Comparison of ENCODE assay signal across 18 cellular contexts in genomic region chr19:10756371-10756770, GRCh38. TPM values are rescaled to one million over a fixed set of nuclear protein-coding genes. Genes with fewer than 3 reads are reported as not detected.
DNase-seq lines count a peak whose midpoint lies in the region.
"Had no signal": no experiment of that assay in that cellular context is flagged by ENCODE, and none has a peak within 500 bp of the region (broad histone marks: within the 10 kb centered on the region; RNA-seq: fewer than 3 reads in every experiment).

No MANE protein-coding gene starts in this region.

- peaks cover 10% of the 10 kb centered on the region for H3K9me3 Mint-ChIP-seq in activated naive CD4-positive, alpha-beta T cell treated with anti-CD3 and anti-CD28 coated beads, Interleukin-2, amount 10 ng/mL, durations not matched to agents 7 days and 5 days
- no peaks in the 10 kb centered on the region for H3K9me3 Mint-ChIP-seq in activated T-helper 1 cell treated with anti-CD3 and anti-CD28 coated beads, Interleukin-12 subunit alpha, Interleukin-12 subunit beta, Interleukin-2, Interleukin-4 antibody, amounts not matched to agents 30 ng/mL and 10 ng/mL and 1 ng/mL, durations not matched to agents 14 hours and 24 hours and 36 hours

- peaks cover 50% of the 10 kb centered on the region for H3K36me3 Mint-ChIP-seq in activated naive CD4-positive, alpha-beta T cell treated with anti-CD3 and anti-CD28 coated beads, Interleukin-2, amount 10 ng/mL, durations not matched to agents 7 days and 5 days
- H3K36me3 Mint-ChIP-seq in activated T-helper 1 cell treated with anti-CD3 and anti-CD28 coated beads, Interleukin-12 subunit alpha, Interleukin-12 subunit beta, Interleukin-2, Interleukin-4 antibody, amounts not matched to agents 30 ng/mL and 10 ng/mL and 1 ng/mL, durations not matched to agents 14 hours and 24 hours and 36 hours (ENCODE audit: low read depth): peaks cover 22% of the 10 kb centered on the region

- H3K36me3 ChIP-seq in iPS-15b (ENCODE audit: control insufficient read depth, insufficient read depth, low read length): peaks cover 7% of the 10 kb centered on the region
- peaks cover 5% of the 10 kb centered on the region for H3K36me3 ChIP-seq in thymus (ENCODE audit: control insufficient read depth, insufficient read depth)
- H3K36me3 ChIP-seq: cardiac muscle cell had no signal

- no peaks in the 10 kb centered on the region for H3K27me3 ChIP-seq in iPS-15b (ENCODE audit: control insufficient read depth, insufficient read depth, low read length)
- no peaks in the 10 kb centered on the region for H3K27me3 ChIP-seq in thymus (ENCODE audit: control insufficient read depth, insufficient read depth)
- H3K27me3 ChIP-seq: cardiac muscle cell, MG63, sigmoid colon had no signal

- peak overlapping the region; percentile 30 for H3K9ac ChIP-seq in iPS-15b (ENCODE audit: low read depth, low read length)

- peak overlapping the region; percentile 94 for H3K27ac Mint-ChIP-seq in activated naive CD4-positive, alpha-beta T cell treated with anti-CD3 and anti-CD28 coated beads, Interleukin-2, amount 10 ng/mL, durations not matched to agents 7 days and 5 days
- peak overlapping the region; percentile 67 for H3K27ac Mint-ChIP-seq in activated T-helper 1 cell treated with anti-CD3 and anti-CD28 coated beads, Interleukin-12 subunit alpha, Interleukin-12 subunit beta, Interleukin-2, Interleukin-4 antibody, amounts not matched to agents 30 ng/mL and 10 ng/mL and 1 ng/mL, durations not matched to agents 14 hours and 24 hours and 36 hours

- H3K4me3 Mint-ChIP-seq in activated naive CD4-positive, alpha-beta T cell treated with anti-CD3 and anti-CD28 coated beads, Interleukin-2, amount 10 ng/mL, durations not matched to agents 7 days and 5 days: peak overlapping the region; percentile 7
- peak overlapping the region; percentile 15 for H3K4me3 Mint-ChIP-seq in activated T-helper 1 cell treated with anti-CD3 and anti-CD28 coated beads, Interleukin-12 subunit alpha, Interleukin-12 subunit beta, Interleukin-2, Interleukin-4 antibody, amounts not matched to agents 30 ng/mL and 10 ng/mL and 1 ng/mL, durations not matched to agents 14 hours and 24 hours and 36 hours

- H3K27ac ChIP-seq in thymus (ENCODE audit: low read depth): peak overlapping the region; percentile 11
- H3K27ac ChIP-seq: cardiac muscle cell, sigmoid colon had no signal

- CTCF ChIA-PET in activated naive CD4-positive, alpha-beta T cell treated with anti-CD3 and anti-CD28 coated beads, Interleukin-2, amount 10 ng/mL, durations not matched to agents 7 days and 5 days (lab: Charles Lee): interaction anchor here (1.8 to 2.0 kb wide), 2 partner anchors 39 to 108 kb away, joined by 5 to 11 read pairs; partner anchors contain the start of gene DNM2

- no peak overlapping the region for H3K4me3 ChIP-seq in iPS-15b (ENCODE audit: low read depth, low read length)
- H3K4me3 ChIP-seq in thymus (ENCODE audit: low read length): no peak overlapping the region
- H3K4me3 ChIP-seq: cardiac muscle cell, MG63, sigmoid colon had no signal

- WGBS in thymus: 87% methylated on average over 10 of the region's 10 CpGs

- DNase-seq in activated naive CD4-positive, alpha-beta T cell treated with anti-CD3 and anti-CD28 coated beads, Interleukin-2, amount 10 ng/mL, durations not matched to agents 7 days and 5 days: no peak
- no peak for DNase-seq in activated naive CD4-positive, alpha-beta T cell treated with Interleukin-2 at 50 U/mL for 16 hours
- no peak for DNase-seq in activated T-helper 1 cell treated with anti-CD3 and anti-CD28 coated beads, Interleukin-12 subunit alpha, Interleukin-12 subunit beta, Interleukin-2, Interleukin-4 antibody, amounts not matched to agents 30 ng/mL and 10 ng/mL and 1 ng/mL, durations not matched to agents 14 hours and 24 hours and 36 hours (ENCODE audit: low spot score)
- DNase-seq in head of caudate nucleus: no peak
- no peak for DNase-seq in activated CD4-positive, CD25-positive, alpha-beta regulatory T cell treated with anti-CD3 and anti-CD28 coated beads, Interleukin-2, amount 50 U/mL, for 72 hours
- no peak for DNase-seq in GM19240 (ENCODE audit: insufficient read length, low spot score)
- DNase-seq: activated CD4-positive, alpha-beta T cell treated with anti-CD3 and anti-CD28 coated beads for 4 hours; activated gamma-delta T cell; mammary epithelial cell; MG63; NCI-H2081 treated with DMSO at 0.1 percent for 48 hours; NCI-H526 treated with DMSO at 0.1 percent for 48 hours; sigmoid colon; stimulated activated CD4-positive, alpha-beta T cell treated with anti-CD3 and anti-CD28 coated beads, Interleukin-2, amount 100 ng/mL, for 48 hours; stimulated activated CD8-positive, alpha-beta memory T cell treated with anti-CD3 and anti-CD28 coated beads, Interleukin-4, amount 100 ng/mL, for 48 hours had no signal

- H3K27me3 Mint-ChIP-seq in activated naive CD4-positive, alpha-beta T cell treated with anti-CD3 and anti-CD28 coated beads, Interleukin-2, amount 10 ng/mL, durations not matched to agents 7 days and 5 days: no peaks in the 10 kb centered on the region
- H3K27me3 Mint-ChIP-seq in activated T-helper 1 cell treated with anti-CD3 and anti-CD28 coated beads, Interleukin-12 subunit alpha, Interleukin-12 subunit beta, Interleukin-2, Interleukin-4 antibody, amounts not matched to agents 30 ng/mL and 10 ng/mL and 1 ng/mL, durations not matched to agents 14 hours and 24 hours and 36 hours (ENCODE audit: insufficient read depth): no peaks in the 10 kb centered on the region

- no peaks in the 10 kb centered on the region for H3K4me1 ChIP-seq in iPS-15b (ENCODE audit: control insufficient read depth, insufficient read depth, low read length)
- H3K4me1 ChIP-seq in thymus (ENCODE audit: control insufficient read depth, insufficient read depth, low read length): peaks cover 23% of the 10 kb centered on the region

- intact Hi-C loops in activated T-helper 1 cell treated with anti-CD3 and anti-CD28 coated beads, Interleukin-12 subunit alpha, Interleukin-12 subunit beta, Interleukin-2, Interleukin-4 antibody, amounts not matched to agents 30 ng/mL and 10 ng/mL and 1 ng/mL, durations not matched to agents 14 hours and 24 hours and 36 hours (cut with micrococcal nuclease): no loop called here
- intact Hi-C loops in head of caudate nucleus (cut with DNase I): no loop called here

- H3K9me3 ChIP-seq in iPS-15b (ENCODE audit: control insufficient read depth, insufficient read depth, low read length): no peaks in the 10 kb centered on the region
- H3K9me3 ChIP-seq in thymus (ENCODE audit: control insufficient read depth): no peaks in the 10 kb centered on the region
- H3K9me3 ChIP-seq: MG63, sigmoid colon had no signal

- H3K4me1 Mint-ChIP-seq in activated naive CD4-positive, alpha-beta T cell treated with anti-CD3 and anti-CD28 coated beads, Interleukin-2, amount 10 ng/mL, durations not matched to agents 7 days and 5 days: peaks cover 90% of the 10 kb centered on the region
- peaks cover 76% of the 10 kb centered on the region for H3K4me1 Mint-ChIP-seq in activated T-helper 1 cell treated with anti-CD3 and anti-CD28 coated beads, Interleukin-12 subunit alpha, Interleukin-12 subunit beta, Interleukin-2, Interleukin-4 antibody, amounts not matched to agents 30 ng/mL and 10 ng/mL and 1 ng/mL, durations not matched to agents 14 hours and 24 hours and 36 hours (ENCODE audit: low read depth)

RNA-seq across cellular contexts. Expression of gene DNM2, which starts 38.5 kb away (rescaled TPM):
- total RNA-seq in activated T-helper 1 cell treated with anti-CD3 and anti-CD28 coated beads, Interleukin-12 subunit alpha, Interleukin-12 subunit beta, Interleukin-2, Interleukin-4 antibody, amounts not matched to agents 30 ng/mL and 10 ng/mL and 1 ng/mL, durations not matched to agents 14 hours and 24 hours and 36 hours: 236 and 240 TPM in 2 replicates
- polyA plus RNA-seq in thymus: 102 TPM

RNA-seq across cellular contexts. Expression of gene QTRT1, which starts 55.1 kb away (rescaled TPM):
- 93.7 and 101 TPM in 2 replicates for total RNA-seq in activated T-helper 1 cell treated with anti-CD3 and anti-CD28 coated beads, Interleukin-12 subunit alpha, Interleukin-12 subunit beta, Interleukin-2, Interleukin-4 antibody, amounts not matched to agents 30 ng/mL and 10 ng/mL and 1 ng/mL, durations not matched to agents 14 hours and 24 hours and 36 hours
- 72.1 TPM for polyA plus RNA-seq in thymus
